Comparison of ENCODE assay signal across 13 cellular contexts in the genomic region with DNA sequence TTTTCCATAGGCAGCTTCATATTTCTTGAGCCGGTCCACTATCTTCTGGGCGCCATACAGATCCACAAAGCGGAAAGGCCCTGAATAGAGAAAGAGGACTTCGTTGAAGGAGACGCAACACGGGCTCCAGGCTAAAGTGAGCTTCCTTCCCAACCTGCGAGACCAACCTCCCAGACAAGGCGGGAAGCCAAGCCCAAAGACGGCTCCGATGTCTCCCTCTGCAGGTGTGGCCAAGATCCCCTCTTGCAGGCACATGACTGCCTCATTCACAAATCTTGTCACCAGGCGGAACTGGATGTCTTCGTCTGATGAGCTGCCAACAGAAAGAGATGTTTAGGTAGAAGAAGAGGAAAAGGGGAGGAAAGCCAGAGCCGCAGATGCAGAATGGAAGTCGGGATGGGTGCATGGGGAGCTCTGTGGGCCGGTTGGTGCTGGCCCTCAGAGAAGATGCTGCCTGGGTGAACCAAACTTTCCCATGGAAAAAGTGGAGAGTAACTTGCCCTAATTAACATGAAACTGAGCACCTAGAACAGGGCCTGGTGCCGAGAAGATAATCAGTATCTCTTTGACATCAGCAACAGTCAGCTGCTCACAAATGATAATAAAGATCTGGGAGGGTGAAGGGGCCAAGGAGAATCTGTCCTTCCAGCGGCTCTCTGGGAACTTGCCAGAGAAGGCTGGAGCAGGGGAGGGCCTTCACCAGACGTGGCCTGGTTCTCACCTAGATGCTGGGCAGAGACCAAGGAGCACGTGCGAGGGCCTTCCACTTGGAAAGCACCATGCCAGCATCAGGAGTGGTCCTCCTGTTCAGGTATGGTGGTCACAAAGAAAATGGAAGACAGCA.
"Had no signal": no experiment of that assay in that cellular context is flagged by ENCODE, and none has a peak within 500 bp of the region (broad histone marks: within the 10 kb centered on the region; RNA-seq: fewer than 3 reads in every experiment).

No MANE protein-coding gene starts in this region.

- H3K27ac Mint-ChIP-seq: activated CD4-positive, alpha-beta T cell treated with anti-CD3 and anti-CD28 coated beads, Interleukin-2, amount 10 ng/mL, durations not matched to agents 7 days and 5 days; mesothelial cell of epicardium had no signal

- H3K36me3 ChIP-seq: breast epithelium had no signal

- H3K9me3 ChIP-seq: breast epithelium, heart right ventricle, neutrophil, right atrium auricular region, SJSA1, tibial nerve had no signal

- H3K27ac ChIP-seq: breast epithelium, heart right ventricle, neutrophil, right atrium auricular region, SJSA1, tibial nerve had no signal

- H3K4me3 Mint-ChIP-seq: activated CD4-positive, alpha-beta T cell treated with anti-CD3 and anti-CD28 coated beads, Interleukin-2, amount 10 ng/mL, durations not matched to agents 7 days and 5 days; mesothelial cell of epicardium; naive B cell; stimulated activated naive B cell treated with anti-CD40 and anti-IgM and Interleukin-4, amounts not matched to agents 10 μg/mL and 1 μg/mL and 100 μg/mL, for 72 hours had no signal

- H3K4me3 ChIP-seq: breast epithelium, heart right ventricle, right atrium auricular region, SJSA1, tibial nerve had no signal

- DNase-seq: activated CD4-positive, alpha-beta T cell treated with anti-CD3 and anti-CD28 coated beads, Interleukin-2, amount 10 ng/mL, durations not matched to agents 7 days and 5 days; activated gamma-delta T cell treated with Interleukin-2 at 50 U/mL for 16 hours; activated T-cell treated with anti-CD3 and anti-CD28 coated beads, Interleukin-2, amount 50 U/mL, for 48 hours; aorta; heart right ventricle; naive B cell; stimulated activated naive B cell treated with anti-CD40 and anti-IgM and Interleukin-4, amounts not matched to agents 10 μg/mL and 1 μg/mL and 100 μg/mL, for 72 hours had no signal

- H3K27me3 ChIP-seq: breast epithelium, heart right ventricle, right atrium auricular region, SJSA1, tibial nerve had no signal

- H3K9me3 Mint-ChIP-seq: activated CD4-positive, alpha-beta T cell treated with anti-CD3 and anti-CD28 coated beads, Interleukin-2, amount 10 ng/mL, durations not matched to agents 7 days and 5 days; mesothelial cell of epicardium; naive B cell; stimulated activated naive B cell treated with anti-CD40 and anti-IgM and Interleukin-4, amounts not matched to agents 10 μg/mL and 1 μg/mL and 100 μg/mL, for 72 hours had no signal

- H3K27me3 Mint-ChIP-seq: activated CD4-positive, alpha-beta T cell treated with anti-CD3 and anti-CD28 coated beads, Interleukin-2, amount 10 ng/mL, durations not matched to agents 7 days and 5 days; naive B cell; stimulated activated naive B cell treated with anti-CD40 and anti-IgM and Interleukin-4, amounts not matched to agents 10 μg/mL and 1 μg/mL and 100 μg/mL, for 72 hours had no signal

- H3K4me1 ChIP-seq: breast epithelium, right atrium auricular region, SJSA1, tibial nerve had no signal

- ATAC-seq: stimulated activated naive B cell treated with anti-CD40 and anti-IgM and Interleukin-4, amounts not matched to agents 10 μg/mL and 1 μg/mL and 100 μg/mL, for 72 hours had no signal
